In the genomic region with DNA sequence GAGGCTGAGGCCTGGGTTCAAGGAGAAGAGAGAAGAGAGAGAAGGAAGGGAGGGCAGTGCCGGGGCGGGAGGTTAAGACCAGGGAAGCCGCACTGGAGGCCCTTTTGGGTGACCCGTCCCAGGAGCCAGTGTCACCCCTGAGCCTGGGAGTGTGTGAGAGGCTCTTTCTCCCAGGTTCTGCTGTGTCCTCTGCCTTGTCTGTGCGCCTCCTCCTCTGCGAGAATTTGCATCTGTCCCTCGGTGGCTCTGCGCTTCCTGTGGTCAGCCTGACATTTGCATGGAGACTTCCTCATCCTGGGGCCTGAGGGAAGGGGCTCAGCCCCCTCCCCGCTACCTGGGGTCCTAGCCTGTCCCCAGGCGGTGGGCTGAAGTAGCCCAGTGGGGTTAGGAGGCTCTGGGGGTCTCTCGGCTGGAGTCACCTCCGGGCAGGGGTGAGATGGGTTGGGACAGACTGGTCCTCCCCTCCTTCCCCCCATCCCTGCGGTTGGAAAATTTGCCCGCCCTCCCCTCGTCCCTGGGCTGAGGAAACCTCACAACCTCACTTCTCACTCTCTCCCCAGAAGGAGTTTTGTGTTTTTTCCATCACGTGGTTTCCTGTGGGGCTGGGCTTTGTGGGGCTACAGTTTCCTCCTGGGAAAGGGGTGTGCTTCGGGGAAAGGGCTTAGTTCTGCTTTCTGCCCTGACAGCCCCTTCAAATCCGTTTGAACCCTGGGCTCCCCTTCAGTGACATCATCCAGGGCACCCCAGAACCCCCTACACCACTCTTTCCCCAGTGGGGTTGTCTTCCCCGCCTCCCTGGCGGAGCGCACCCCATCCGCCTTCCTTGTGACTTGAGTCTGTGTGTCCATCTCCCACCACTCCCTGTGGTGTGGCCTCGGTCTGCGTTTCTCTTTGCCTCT, we compare ENCODE assay signal across 9 cellular contexts. TPM values are rescaled to one million over a fixed set of nuclear protein-coding genes. Genes with fewer than 3 reads are reported as not detected.
A peak's percentile ranks its signal among the peaks of the same experiment; 100 is the strongest.
DNase-seq lines count a peak whose midpoint lies in the region; ATAC-seq and TF ChIP-seq lines count a peak whose summit lies in the region.
"Had no signal": no experiment of that assay in that cellular context is flagged by ENCODE, and none has a peak within 500 bp of the region (broad histone marks: within the 10 kb centered on the region; RNA-seq: fewer than 3 reads in every experiment).

No MANE protein-coding gene starts in this region.

- H3K4me1 Mint-ChIP-seq in chondrocyte (ENCODE audit: low read depth) (peaks cover 20% of the 10 kb centered on the region), naive B cell (peaks cover 71 to 80% (median 73%) of the 10 kb centered on the region in 3 donors)

- H3K4me3 Mint-ChIP-seq in chondrocyte (ENCODE audit: unreplicated experiment) = no peak overlapping the region
- H3K4me3 Mint-ChIP-seq in naive B cell = peak overlapping the region; percentile 90 to 99 (median 98)

- TF ChIP-seq CTCF in chondrocyte (IDR thresholded peaks at IDR 0.05) = no peak

- H3K27me3 Mint-ChIP-seq in chondrocyte (ENCODE audit: low read depth) = no peaks in the 10 kb centered on the region
- no peaks in the 10 kb centered on the region for H3K27me3 Mint-ChIP-seq in naive B cell

- peak; percentile 73 for DNase-seq in GM19238 (ENCODE audit: insufficient read length, low spot score)
- peak; percentile 92 for DNase-seq in UCSD-AML1 (lab: John Stamatoyannopoulos, UW; ENCODE audit: unreplicated experiment)
- DNase-seq in chondrocyte (ENCODE audit: low spot score) = peak; percentile 78
- peak; percentile 83 for DNase-seq in naive B cell
- no peak for DNase-seq in SK-N-DZ (ENCODE audit: low spot score)
- DNase-seq in COR-L47 (lab: John Stamatoyannopoulos, UW) = no peak

- H3K27ac Mint-ChIP-seq in chondrocyte (ENCODE audit: unreplicated experiment) (no peak overlapping the region), naive B cell (peak overlapping the region; percentile 92 to 98 (median 98))

- no peaks in the 10 kb centered on the region for H3K36me3 Mint-ChIP-seq in chondrocyte (ENCODE audit: low read depth)
- H3K36me3 Mint-ChIP-seq in naive B cell = peaks cover 17 to 62% of the 10 kb centered on the region in 2 donors

- ATAC-seq in HG03135 (IDR thresholded peaks at IDR 0.05; ENCODE audit: unreplicated experiment) (peak; percentile 50), naive B cell (ENCODE audit: low read depth in 2 of 2) (peak; percentile 50 to 57)

- H3K9me3 Mint-ChIP-seq in chondrocyte (ENCODE audit: low read depth) (no peaks in the 10 kb centered on the region), naive B cell (no peaks in the 10 kb centered on the region)

- peak overlapping the region; percentile 56 for H3K27ac ChIP-seq in temporal lobe (ENCODE audit: low read depth, low read length)

RNA-seq across cellular contexts. Expression of gene PTPN6, which starts 2.5 kb away (rescaled TPM):
- total RNA-seq in chondrocyte (0.51 to 0.65 TPM in 2 of 3 replicates, not detected in the other), temporal lobe (2.5 TPM)
- polyA plus RNA-seq in naive B cell (ENCODE audit: low read depth in 6 of 6) = 1,000 to 10,000 TPM in 1 of 6 donors, 100 to 1,000 TPM in 5; 398 to 1,059 (median 612) TPM
- 0.48 and 0.64 TPM in 2 replicates for polyA plus RNA-seq in SK-N-DZ (2014; cell fraction: cytosol; rRNA removed)
- polyA plus RNA-seq in SK-N-DZ (2014; cell fraction: nucleus; rRNA removed) = 1.1 and 1.3 TPM in 2 replicates

RNA-seq across cellular contexts. Expression of gene C12orf57, which starts 9.8 kb away (rescaled TPM):
- total RNA-seq in chondrocyte (230 to 244 TPM (median 233 TPM) in 3 replicates), temporal lobe (276 TPM)
- polyA plus RNA-seq in naive B cell (ENCODE audit: low read depth in 6 of 6) = 100 to 1,000 TPM; 126 to 211 (median 194) TPM
- polyA plus RNA-seq in SK-N-DZ (2014; cell fraction: cytosol; rRNA removed) = 890 and 1,059 TPM in 2 replicates
- 478 and 558 TPM in 2 replicates for polyA plus RNA-seq in SK-N-DZ (2014; cell fraction: nucleus; rRNA removed)

RNA-seq across cellular contexts. Expression of gene RNU7-1, which starts 10.1 kb away (rescaled TPM):
- total RNA-seq in chondrocyte (not detected in 3 replicates), temporal lobe (not detected)
- not detected for polyA plus RNA-seq in naive B cell (ENCODE audit: low read depth in 6 of 6)
- polyA plus RNA-seq in SK-N-DZ (2014; cell fraction: cytosol; rRNA removed) = not detected in 2 replicates
- polyA plus RNA-seq in SK-N-DZ (2014; cell fraction: nucleus; rRNA removed) = not detected in 2 replicates
- total RNA-seq: ascending aorta had no signal

RNA-seq across cellular contexts. Expression of gene PHB2, which starts 16.8 kb away (rescaled TPM):
- total RNA-seq in chondrocyte = 129 to 135 TPM (median 129 TPM) in 3 replicates
- polyA plus RNA-seq in naive B cell (ENCODE audit: low read depth in 6 of 6) = 100 to 1,000 TPM; 107 to 127 (median 114) TPM
- total RNA-seq in temporal lobe = 117 TPM
- 713 and 811 TPM in 2 replicates for polyA plus RNA-seq in SK-N-DZ (2014; cell fraction: cytosol; rRNA removed)
- polyA plus RNA-seq in SK-N-DZ (2014; cell fraction: nucleus; rRNA removed) = 771 and 835 TPM in 2 replicates

RNA-seq across cellular contexts. Expression of gene EMG1, which starts 17.0 kb away (rescaled TPM):
- total RNA-seq in chondrocyte (25.0 to 35.1 TPM (median 26.5 TPM) in 3 replicates), temporal lobe (19.9 TPM)
- polyA plus RNA-seq in naive B cell (ENCODE audit: low read depth in 6 of 6) = 10 to 100 TPM; 69.7 to 82.7 (median 80.4) TPM
- 102 TPM in 2 replicates for polyA plus RNA-seq in SK-N-DZ (2014; cell fraction: cytosol; rRNA removed)
- 80.2 and 111 TPM in 2 replicates for polyA plus RNA-seq in SK-N-DZ (2014; cell fraction: nucleus; rRNA removed)

Comparison
In these comparisons a context has a peak if more than half of its experiments do, and no peak if none do; other contexts are left out.
1. DNase-seq: peak in GM19238 (single experiment), UCSD-AML1 (single experiment), chondrocyte (single experiment) and naive B cell (single experiment); none in SK-N-DZ (single experiment) and COR-L47 (single experiment).